Comparison of ENCODE assay signal across 20 cellular contexts in the genomic region with DNA sequence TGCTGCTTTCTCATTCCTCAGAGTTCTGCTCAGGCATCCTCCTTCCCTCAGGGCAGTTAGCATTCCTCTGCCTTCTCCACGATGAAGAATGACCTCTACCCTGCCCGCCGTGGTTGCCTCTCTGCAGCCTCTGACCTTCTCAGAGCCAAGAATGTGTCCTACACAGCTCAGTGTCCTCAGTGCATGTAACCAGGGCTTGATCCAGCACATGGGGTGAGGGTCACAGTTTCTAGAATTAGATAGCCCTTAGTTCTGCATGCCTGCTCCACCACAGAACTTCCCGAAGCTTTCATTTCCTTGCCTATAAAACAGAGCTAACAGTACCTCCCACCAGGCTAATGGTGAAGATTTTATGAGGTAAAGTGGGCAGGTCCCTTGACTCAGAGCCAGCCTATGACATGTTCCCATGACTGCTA.
A peak's percentile ranks its signal among the peaks of the same experiment; 100 is the strongest.
DNase-seq lines count a peak whose midpoint lies in the region; ATAC-seq and TF ChIP-seq lines count a peak whose summit lies in the region.
"Had no signal": no experiment of that assay in that cellular context is flagged by ENCODE, and none has a peak within 500 bp of the region (broad histone marks: within the 10 kb centered on the region; RNA-seq: fewer than 3 reads in every experiment).

No MANE protein-coding gene starts in this region.

- no peak for TF ChIP-seq CTCF in HEK293 (tag by site-specific recombination; IDR thresholded peaks at IDR 0.05)
- TF ChIP-seq CTCF in esophagus squamous epithelium (IDR thresholded peaks at IDR 0.05) = no peak

- H3K36me3 ChIP-seq in HEK293 (ENCODE audit: control insufficient read depth in 2 of 2, insufficient read depth in 1 of 2, low read length in 2 of 2) (no peaks in the 10 kb centered on the region), esophagus squamous epithelium (no peaks in the 10 kb centered on the region)
- H3K36me3 ChIP-seq: left lung, prostate gland had no signal

- H3K9me3 Mint-ChIP-seq in activated T-cell treated with anti-CD3 and anti-CD28 coated beads, Interleukin-2, amount 50 U/mL, for 24 hours = no peaks in the 10 kb centered on the region
- H3K9me3 Mint-ChIP-seq: activated naive CD4-positive, alpha-beta T cell treated with anti-CD3 and anti-CD28 coated beads for 36 hours; brain; CD8-positive, alpha-beta T cell; stimulated activated naive CD8-positive, alpha-beta T cell treated with anti-CD3 and anti-CD28 coated beads, Interleukin-15, amount 100 ng/mL, for 72 hours had no signal

- H3K4me1 Mint-ChIP-seq in activated T-cell treated with anti-CD3 and anti-CD28 coated beads, Interleukin-2, amount 50 U/mL, for 24 hours (ENCODE audit: low read depth) = no peaks in the 10 kb centered on the region
- H3K4me1 Mint-ChIP-seq: stimulated activated naive CD8-positive, alpha-beta T cell treated with anti-CD3 and anti-CD28 coated beads, Interleukin-15, amount 100 ng/mL, for 72 hours had no signal

- TF ChIP-seq POLR2A in esophagus squamous epithelium (IDR thresholded peaks at IDR 0.05) = no peak

- CTCF ChIA-PET in HEK293 (lab: Yijun Ruan, JAX) = interaction anchor here (0.5 to 1.0 kb wide), 4 partner anchors 12 to 462 kb away, joined by 3 to 4 read pairs (median 3); no protein-coding TSS in a partner anchor

- no peaks in the 10 kb centered on the region for H3K36me3 Mint-ChIP-seq in activated T-cell treated with anti-CD3 and anti-CD28 coated beads, Interleukin-2, amount 50 U/mL, for 24 hours (ENCODE audit: low read depth)
- H3K36me3 Mint-ChIP-seq: brain; CD8-positive, alpha-beta T cell had no signal

- H3K4me3 Mint-ChIP-seq in activated T-cell treated with anti-CD3 and anti-CD28 coated beads, Interleukin-2, amount 50 U/mL, for 24 hours = no peak overlapping the region
- H3K4me3 Mint-ChIP-seq: activated naive CD4-positive, alpha-beta T cell treated with anti-CD3 and anti-CD28 coated beads for 36 hours; CD8-positive, alpha-beta T cell; stimulated activated naive CD8-positive, alpha-beta T cell treated with anti-CD3 and anti-CD28 coated beads, Interleukin-15, amount 100 ng/mL, for 72 hours had no signal

- H3K27ac ChIP-seq in HEK293 (ENCODE audit: extremely low read depth, low read depth, low read length) (no peak overlapping the region), esophagus squamous epithelium (no peak overlapping the region)
- H3K27ac ChIP-seq: left lung, prostate gland had no signal

- ATAC-seq in HG03439 (IDR thresholded peaks at IDR 0.05; ENCODE audit: unreplicated experiment) (no peak), GM21737 (IDR thresholded peaks at IDR 0.05; ENCODE audit: unreplicated experiment) (no peak)
- ATAC-seq: CD8-positive, alpha-beta T cell; left lung; stimulated activated naive CD8-positive, alpha-beta T cell treated with anti-CD3 and anti-CD28 coated beads, Interleukin-15, amount 100 ng/mL, for 72 hours had no signal

- H3K4me1 ChIP-seq in HEK293 (ENCODE audit: control insufficient read depth, insufficient read depth, low read length) (peaks cover 5% of the 10 kb centered on the region), esophagus squamous epithelium (no peaks in the 10 kb centered on the region)
- H3K4me1 ChIP-seq: left lung had no signal

- no peak overlapping the region for H3K27ac Mint-ChIP-seq in activated T-cell treated with anti-CD3 and anti-CD28 coated beads, Interleukin-2, amount 50 U/mL, for 24 hours
- H3K27ac Mint-ChIP-seq: activated naive CD4-positive, alpha-beta T cell treated with anti-CD3 and anti-CD28 coated beads for 36 hours; CD8-positive, alpha-beta T cell; stimulated activated naive CD8-positive, alpha-beta T cell treated with anti-CD3 and anti-CD28 coated beads, Interleukin-15, amount 100 ng/mL, for 72 hours had no signal

- H3K27me3 Mint-ChIP-seq in activated T-cell treated with anti-CD3 and anti-CD28 coated beads, Interleukin-2, amount 50 U/mL, for 24 hours = peaks cover 5% of the 10 kb centered on the region

- no peaks in the 10 kb centered on the region for H3K9me3 ChIP-seq in HEK293 (ENCODE audit: control insufficient read depth, insufficient read depth, low read depth, low read length)
- H3K9me3 ChIP-seq in esophagus squamous epithelium = no peaks in the 10 kb centered on the region
- H3K9me3 ChIP-seq: left lung, prostate gland had no signal

- H3K4me3 ChIP-seq in HEK293 (ENCODE audit: low read depth, low read length) (no peak overlapping the region; the same call in 1 of the 2 replicates), esophagus squamous epithelium (no peak overlapping the region)
- H3K4me3 ChIP-seq: left lung, prostate gland had no signal

- H3K27me3 ChIP-seq in esophagus squamous epithelium = no peaks in the 10 kb centered on the region
- H3K27me3 ChIP-seq: left lung had no signal

- POLR2A ChIA-PET in HEK293 (lab: Yijun Ruan, JAX) = interaction anchor here (1.3 kb wide), 1 partner anchor 23 kb away, joined by 3 read pairs; no protein-coding TSS in a partner anchor

- intact Hi-C loops in esophagus squamous epithelium (cut with DNase I) = no loop called here

- WGBS in esophagus squamous epithelium, 2 donors = 47 to 51% methylated on average over 4 of the region's 4 CpGs

- DNase-seq in A172 (ENCODE audit: low spot score) (peak; percentile 22), astrocyte of the hippocampus (ENCODE audit: low read depth, low spot score) (peak; percentile 7), left kidney (ENCODE audit: low read depth, low spot score) (peak; percentile 84), esophagus squamous epithelium (lab: John Stamatoyannopoulos, UW) (no peak)
- DNase-seq in activated T-cell treated with anti-CD3 and anti-CD28 coated beads, Interleukin-2, amount 50 U/mL, for 24 hours = no peak
- DNase-seq: ACHN; activated naive CD4-positive, alpha-beta T cell treated with anti-CD3 and anti-CD28 coated beads for 36 hours; CD8-positive, alpha-beta T cell; GOT3; Kasumi-1; left lung; NCI-H146; SHP77; stimulated activated naive CD8-positive, alpha-beta T cell treated with anti-CD3 and anti-CD28 coated beads, Interleukin-15, amount 100 ng/mL, for 72 hours; T-helper 2 cell had no signal

TF ChIP-seq in HEK293, 187 proteins besides CTCF, POLR2A, EP300 and RAD21 (continues in another document):
- TF ChIP-seq, protein P1, sequence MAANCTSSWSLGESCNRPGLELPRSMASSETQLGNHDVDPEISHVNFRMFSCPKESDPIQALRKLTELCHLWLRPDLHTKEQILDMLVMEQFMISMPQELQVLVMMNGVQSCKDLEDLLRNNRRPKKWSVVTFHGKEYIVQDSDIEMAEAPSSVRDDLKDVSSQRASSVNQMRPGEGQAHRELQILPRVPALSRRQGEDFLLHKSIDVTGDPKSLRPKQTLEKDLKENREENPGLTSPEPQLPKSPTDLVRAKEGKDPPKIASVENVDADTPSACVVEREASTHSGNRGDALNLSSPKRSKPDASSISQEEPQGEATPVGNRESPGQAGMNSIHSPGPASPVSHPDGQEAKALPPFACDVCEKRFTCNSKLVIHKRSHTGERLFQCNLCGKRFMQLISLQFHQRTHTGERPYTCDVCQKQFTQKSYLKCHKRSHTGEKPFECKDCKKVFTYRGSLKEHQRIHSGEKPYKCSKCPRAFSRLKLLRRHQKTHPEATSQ (tag by site-specific recombination; IDR thresholded peaks at IDR 0.05) = no peak
- TF ChIP-seq ZNF223 (tag by site-specific recombination; IDR thresholded peaks at IDR 0.05) = 0 out of 2 replicates have a peak, but pooled peaks have one; percentile 24
- TF ChIP-seq, protein P2, sequence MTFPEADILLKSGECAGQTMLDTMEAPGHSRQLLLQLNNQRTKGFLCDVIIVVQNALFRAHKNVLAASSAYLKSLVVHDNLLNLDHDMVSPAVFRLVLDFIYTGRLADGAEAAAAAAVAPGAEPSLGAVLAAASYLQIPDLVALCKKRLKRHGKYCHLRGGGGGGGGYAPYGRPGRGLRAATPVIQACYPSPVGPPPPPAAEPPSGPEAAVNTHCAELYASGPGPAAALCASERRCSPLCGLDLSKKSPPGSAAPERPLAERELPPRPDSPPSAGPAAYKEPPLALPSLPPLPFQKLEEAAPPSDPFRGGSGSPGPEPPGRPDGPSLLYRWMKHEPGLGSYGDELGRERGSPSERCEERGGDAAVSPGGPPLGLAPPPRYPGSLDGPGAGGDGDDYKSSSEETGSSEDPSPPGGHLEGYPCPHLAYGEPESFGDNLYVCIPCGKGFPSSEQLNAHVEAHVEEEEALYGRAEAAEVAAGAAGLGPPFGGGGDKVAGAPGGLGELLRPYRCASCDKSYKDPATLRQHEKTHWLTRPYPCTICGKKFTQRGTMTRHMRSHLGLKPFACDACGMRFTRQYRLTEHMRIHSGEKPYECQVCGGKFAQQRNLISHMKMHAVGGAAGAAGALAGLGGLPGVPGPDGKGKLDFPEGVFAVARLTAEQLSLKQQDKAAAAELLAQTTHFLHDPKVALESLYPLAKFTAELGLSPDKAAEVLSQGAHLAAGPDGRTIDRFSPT (tag by site-specific recombination; IDR thresholded peaks at IDR 0.05) = no peak
- peak; percentile 68 for TF ChIP-seq GLIS1 (tag by site-specific recombination; IDR thresholded peaks at IDR 0.05)
- TF ChIP-seq KLF10 (tag by site-specific recombination; IDR thresholded peaks at IDR 0.05) = peak; percentile 23; the same call in 1 of the 2 replicates
- no peak for TF ChIP-seq ZNF658 (tag by site-specific recombination; IDR thresholded peaks at IDR 0.05)
- TF ChIP-seq GLI2 (tag by site-specific recombination; IDR thresholded peaks at IDR 0.05; ENCODE audit: borderline replicate concordance, low read depth) = no peak
- TF ChIP-seq ZNF629 (tag by site-specific recombination; IDR thresholded peaks at IDR 0.05) = no peak
- no peak for TF ChIP-seq ZNF621 (tag by site-specific recombination; IDR thresholded peaks at IDR 0.05)
- TF ChIP-seq ZBTB17 (tag by site-specific recombination; IDR thresholded peaks at IDR 0.05) = peak; percentile 58
- TF ChIP-seq ZNF510 (tag by site-specific recombination; IDR thresholded peaks at IDR 0.05; ENCODE audit: insufficient replicate concordance) = no peak
- TF ChIP-seq, protein P3, sequence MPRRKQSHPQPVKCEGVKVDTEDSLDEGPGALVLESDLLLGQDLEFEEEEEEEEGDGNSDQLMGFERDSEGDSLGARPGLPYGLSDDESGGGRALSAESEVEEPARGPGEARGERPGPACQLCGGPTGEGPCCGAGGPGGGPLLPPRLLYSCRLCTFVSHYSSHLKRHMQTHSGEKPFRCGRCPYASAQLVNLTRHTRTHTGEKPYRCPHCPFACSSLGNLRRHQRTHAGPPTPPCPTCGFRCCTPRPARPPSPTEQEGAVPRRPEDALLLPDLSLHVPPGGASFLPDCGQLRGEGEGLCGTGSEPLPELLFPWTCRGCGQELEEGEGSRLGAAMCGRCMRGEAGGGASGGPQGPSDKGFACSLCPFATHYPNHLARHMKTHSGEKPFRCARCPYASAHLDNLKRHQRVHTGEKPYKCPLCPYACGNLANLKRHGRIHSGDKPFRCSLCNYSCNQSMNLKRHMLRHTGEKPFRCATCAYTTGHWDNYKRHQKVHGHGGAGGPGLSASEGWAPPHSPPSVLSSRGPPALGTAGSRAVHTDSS (tag by site-specific recombination; IDR thresholded peaks at IDR 0.05) = no peak
- TF ChIP-seq ZNF843 (tag by site-specific recombination; IDR thresholded peaks at IDR 0.05) = peak; percentile 52; the same call in 1 of the 2 replicates
- TF ChIP-seq ZNF366 (tag by site-specific recombination; conservative IDR thresholded peaks at IDR 0.05) = no peak
- no peak for TF ChIP-seq ZNF571 (tag by site-specific recombination; IDR thresholded peaks at IDR 0.05)

Comparison
In these comparisons a context has a peak if more than half of its experiments do, and no peak if none do; other contexts are left out.
1. DNase-seq: peak in A172 (single experiment), astrocyte of the hippocampus (single experiment) and left kidney (single experiment); none in esophagus squamous epithelium (single experiment) and activated T-cell treated with anti-CD3 and anti-CD28 coated beads, Interleukin-2, amount 50 U/mL, for 24 hours (single experiment).